8 cellular contexts compared by ENCODE assay signal in genomic region chr11:3512138-3512551, GRCh38.
DNase-seq lines count a peak whose midpoint lies in the region; ATAC-seq, FAIRE-seq and TF ChIP-seq lines count a peak whose summit lies in the region.
"Not testable (repeated sequence)": the region's sequence is repeated elsewhere in the genome, so short reads cannot be mapped to it uniquely, and the experiment has no call there.

No MANE protein-coding gene starts in this region.

- 14 to 24% methylated on average over 10 of the region's 10 CpGs for WGBS in body of pancreas, 2 donors
- WGBS in hepatocyte (ENCODE audit: low lambda C conversion rate, missing lambda C conversion rate) = 5% methylated on average over 10 of the region's 10 CpGs
- 14 to 19% methylated on average over 10 of the region's 10 CpGs for WGBS in pancreas, 2 donors

- intact Hi-C loops in Caco-2 (cut with micrococcal nuclease; ENCODE audit: unreplicated experiment); body of pancreas (cut with DNase I); pancreas (cut with DNase I): not testable (repeated sequence)

- not testable (repeated sequence) for BruUV-seq in Caco-2 (replicated peaks; lab: Mats Ljungman, UMichigan)

- H3K27me3 ChIP-seq in Caco-2 (replicated peaks; ENCODE audit: control insufficient read depth, insufficient read depth, low read length); body of pancreas; hepatocyte; pancreas: not testable (repeated sequence)

- H3K27me3 Mint-ChIP-seq in Caco-2 (ENCODE audit: insufficient read depth, unreplicated experiment); WTC11 (ENCODE audit: low read depth): not testable (repeated sequence)
- H3K27me3 Mint-ChIP-seq in activated T-cell treated with anti-CD3 and anti-CD28 coated beads, Interleukin-2, amount 50 U/mL, for 72 hours (ENCODE audit: low read depth) = peaks cover 17% of the 10 kb centered on the region

- CTCF ChIA-PET in Caco-2 (lab: Charles Lee) = not testable (repeated sequence)
- CTCF ChIA-PET in WTC11 (lab: Charles Lee) = interaction anchor here (1.6 kb wide), 1 partner anchor 35 kb away, joined by 3 read pairs; no protein-coding TSS in a partner anchor

- not testable (repeated sequence) for FAIRE-seq in pancreas (lab: Jason Lieb, UNC)

- not testable (repeated sequence) for H4K20me1 ChIP-seq in hepatocyte (ENCODE audit: insufficient read depth, poor library complexity, severe bottlenecking)

- H3K4me3 Mint-ChIP-seq in Caco-2 (ENCODE audit: unreplicated experiment) = peak overlapping the region; percentile 50
- not testable (repeated sequence) for H3K4me3 Mint-ChIP-seq in WTC11
- peak overlapping the region; percentile 72 to 95 for H3K4me3 Mint-ChIP-seq in activated T-cell treated with anti-CD3 and anti-CD28 coated beads, Interleukin-2, amount 50 U/mL, for 72 hours

- peaks cover 50% of the 10 kb centered on the region for H3K4me1 Mint-ChIP-seq in Caco-2 (ENCODE audit: low read depth, unreplicated experiment)
- H3K4me1 Mint-ChIP-seq in WTC11 = peaks cover 53% of the 10 kb centered on the region
- H3K4me1 Mint-ChIP-seq in activated T-cell treated with anti-CD3 and anti-CD28 coated beads, Interleukin-2, amount 50 U/mL, for 72 hours (ENCODE audit: low read depth) = peaks cover 22% of the 10 kb centered on the region

- peak overlapping the region; percentile 63 for H3K4me2 ChIP-seq in hepatocyte

- peaks cover 15% of the 10 kb centered on the region for H3K4me1 ChIP-seq in Caco-2
- peaks cover 19% of the 10 kb centered on the region for H3K4me1 ChIP-seq in body of pancreas
- H3K4me1 ChIP-seq in hepatocyte (ENCODE audit: insufficient read depth) = peaks cover 27% of the 10 kb centered on the region
- H3K4me1 ChIP-seq in pancreas = not testable (repeated sequence)

- H2AFZ ChIP-seq in hepatocyte = not testable (repeated sequence)

- not testable (repeated sequence) for TF ChIP-seq POLR2A in body of pancreas (IDR thresholded peaks at IDR 0.05)

- DNase-seq in Caco-2 (peak; percentile 43 to 52), NCI-H2196 (lab: John Stamatoyannopoulos, UW; ENCODE audit: unreplicated experiment) (peak; percentile 19), WTC11 (ENCODE audit: low spot score) (peak; percentile 20), body of pancreas (peak; percentile 56 to 73 (median 65)), hepatocyte (ENCODE audit: low spot score) (peak; percentile 40), pancreas (peak in 4 of 6 donors; percentile 20 to 61 (median 52))
- DNase-seq in activated T-cell treated with anti-CD3 and anti-CD28 coated beads, Interleukin-2, amount 50 U/mL, for 72 hours = peak; percentile 36 to 37
- peak in 2 of 3 experiments; percentile 13 for DNase-seq in stimulated activated CD4-positive, alpha-beta T cell treated with anti-CD3 and anti-CD28 coated beads, TNF-alpha, amount 100 ng/mL, for 24 hours (ENCODE audit: low read depth in 3 of 3)

- POLR2A ChIA-PET in Caco-2 (lab: Charles Lee); WTC11 (lab: Charles Lee): not testable (repeated sequence)

- not testable (repeated sequence) for H3K36me3 ChIP-seq in Caco-2 (ENCODE audit: control insufficient read depth, insufficient read depth, low read length); body of pancreas (replicated peaks in 1 of 2; ENCODE audit: insufficient read depth in 1 of 2, low read depth in 2 of 2); hepatocyte (replicated peaks; ENCODE audit: insufficient read depth, low read depth); pancreas

- not testable (repeated sequence) for ATAC-seq in WTC11; activated T-cell treated with anti-CD3 and anti-CD28 coated beads, Interleukin-2, amount 50 U/mL, for 72 hours (replicated peaks in 1 of 2); body of pancreas; pancreas

- not testable (repeated sequence) for H3K79me2 ChIP-seq in hepatocyte

- not testable (repeated sequence) for H3K9me3 ChIP-seq in Caco-2; body of pancreas; hepatocyte (ENCODE audit: low read depth); pancreas

- H3K9me2 ChIP-seq in hepatocyte (replicated peaks; ENCODE audit: insufficient read depth) = not testable (repeated sequence)

- not testable (repeated sequence) for H3K4me3 ChIP-seq in Caco-2 (ENCODE audit: low read depth, low read length); body of pancreas; hepatocyte; pancreas

- H3K27ac Mint-ChIP-seq in Caco-2 (ENCODE audit: unreplicated experiment) (peak overlapping the region; percentile 80), WTC11 (peak overlapping the region; percentile 43)
- H3K27ac Mint-ChIP-seq in activated T-cell treated with anti-CD3 and anti-CD28 coated beads, Interleukin-2, amount 50 U/mL, for 72 hours = peak overlapping the region; percentile 97

- not testable (repeated sequence) for H3K27ac ChIP-seq in body of pancreas, pancreas
- peak overlapping the region; percentile 83 for H3K27ac ChIP-seq in hepatocyte

- not testable (repeated sequence) for TF ChIP-seq CTCF in Caco-2 (IDR thresholded peaks at IDR 0.05; ENCODE audit: insufficient read depth in 1 of 2, low read depth in 1 of 2, low read length in 1 of 2, severe bottlenecking in 1 of 2, unreplicated experiment in 1 of 2); WTC11 (IDR thresholded peaks at IDR 0.05); body of pancreas (IDR thresholded peaks at IDR 0.05); hepatocyte (IDR thresholded peaks at IDR 0.05; ENCODE audit: poor library complexity); pancreas (IDR thresholded peaks at IDR 0.05)

- not testable (repeated sequence) for H3K9me3 Mint-ChIP-seq in Caco-2 (ENCODE audit: unreplicated experiment); WTC11; activated T-cell treated with anti-CD3 and anti-CD28 coated beads, Interleukin-2, amount 50 U/mL, for 72 hours

- peaks cover 14% of the 10 kb centered on the region for H3K36me3 Mint-ChIP-seq in Caco-2 (ENCODE audit: insufficient read depth, unreplicated experiment)
- not testable (repeated sequence) for H3K36me3 Mint-ChIP-seq in WTC11; activated T-cell treated with anti-CD3 and anti-CD28 coated beads, Interleukin-2, amount 50 U/mL, for 72 hours (ENCODE audit: insufficient read depth in 2 of 2)

Comparison
In these comparisons a context has a peak if more than half of its experiments do, and no peak if none do; other contexts are left out.
1. DNase-seq: peak in every context shown above with its lines; median percentile 65 in body of pancreas; 52 in pancreas; 48 in Caco-2; 40 in hepatocyte; 36 in activated T-cell treated with anti-CD3 and anti-CD28 coated beads, Interleukin-2, amount 50 U/mL, for 72 hours; 20 in WTC11; 19 in NCI-H2196; 13 in stimulated activated CD4-positive, alpha-beta T cell treated with anti-CD3 and anti-CD28 coated beads, TNF-alpha, amount 100 ng/mL, for 24 hours.
2. H3K27ac Mint-ChIP-seq: peak in every context shown above with its lines; median percentile 97 in activated T-cell treated with anti-CD3 and anti-CD28 coated beads, Interleukin-2, amount 50 U/mL, for 72 hours; 80 in Caco-2; 43 in WTC11.